2 cellular contexts compared by ENCODE assay signal in genomic region chr6:43172127-43173007, GRCh38.
TF ChIP-seq lines count a peak whose summit lies in the region.

No MANE protein-coding gene starts in this region.

TF ChIP-seq in HEK293, 187 proteins besides CTCF, POLR2A, EP300 and RAD21 (continued from another document and continues in another):
- TF ChIP-seq ZNF266 (tag by site-specific recombination; IDR thresholded peaks at IDR 0.05; ENCODE audit: low read depth) (no peak), ZNF202 (tag by site-specific recombination; IDR thresholded peaks at IDR 0.05; ENCODE audit: borderline replicate concordance) (no peak), SALL2 (tag by site-specific recombination; IDR thresholded peaks at IDR 0.05; ENCODE audit: borderline replicate concordance) (no peak), ZNF624 (tag by site-specific recombination; IDR thresholded peaks at IDR 0.05) (no peak), IKZF3 (tag by site-specific recombination; IDR thresholded peaks at IDR 0.05) (peak; percentile 59), ZNF426 (tag by site-specific recombination; IDR thresholded peaks at IDR 0.05) (no peak), ZNF214 (tag by site-specific recombination; IDR thresholded peaks at IDR 0.05; ENCODE audit: borderline replicate concordance) (no peak), TRIM28 (IDR thresholded peaks at IDR 0.05; ENCODE audit: borderline replicate concordance, low read length) (no peak), ZEB2 (tag by site-specific recombination; IDR thresholded peaks at IDR 0.05) (peak; percentile 91), ZNF785 (tag by site-specific recombination; IDR thresholded peaks at IDR 0.05) (no peak), ZNF23 (tag by site-specific recombination; IDR thresholded peaks at IDR 0.05; ENCODE audit: borderline replicate concordance) (no peak), ZNF670 (tag by site-specific recombination; IDR thresholded peaks at IDR 0.05; ENCODE audit: low read depth) (no peak), ZFP41 (tag by site-specific recombination; IDR thresholded peaks at IDR 0.05; ENCODE audit: borderline replicate concordance) (no peak), ZNF777 (tag by site-specific recombination; IDR thresholded peaks at IDR 0.05; ENCODE audit: borderline replicate concordance) (no peak), OSR2 (tag by site-specific recombination; IDR thresholded peaks at IDR 0.05) (no peak), ZNF223 (tag by site-specific recombination; IDR thresholded peaks at IDR 0.05) (no peak), ZNF692 (tag by site-specific recombination; IDR thresholded peaks at IDR 0.05) (peak; percentile 48; the same call in 1 of the 2 replicates), ZBTB7A (tag by site-specific recombination; IDR thresholded peaks at IDR 0.05; ENCODE audit: low read depth) (0 out of 2 replicates have a peak, but pooled peaks have one; percentile 13), ZNF146 (tag by site-specific recombination; IDR thresholded peaks at IDR 0.05) (no peak), ZNF514 (tag by site-specific recombination; IDR thresholded peaks at IDR 0.05) (no peak), ZNF707 (tag by site-specific recombination; IDR thresholded peaks at IDR 0.05) (no peak), ZBTB1 (tag by site-specific recombination; IDR thresholded peaks at IDR 0.05) (no peak), SP3 (tag by site-specific recombination; IDR thresholded peaks at IDR 0.05) (peak; percentile 75), ZBTB21 (tag by site-specific recombination; IDR thresholded peaks at IDR 0.05) (no peak), ZNF645 (tag by site-specific recombination; IDR thresholded peaks at IDR 0.05) (no peak)
- TF ChIP-seq, protein P1, sequence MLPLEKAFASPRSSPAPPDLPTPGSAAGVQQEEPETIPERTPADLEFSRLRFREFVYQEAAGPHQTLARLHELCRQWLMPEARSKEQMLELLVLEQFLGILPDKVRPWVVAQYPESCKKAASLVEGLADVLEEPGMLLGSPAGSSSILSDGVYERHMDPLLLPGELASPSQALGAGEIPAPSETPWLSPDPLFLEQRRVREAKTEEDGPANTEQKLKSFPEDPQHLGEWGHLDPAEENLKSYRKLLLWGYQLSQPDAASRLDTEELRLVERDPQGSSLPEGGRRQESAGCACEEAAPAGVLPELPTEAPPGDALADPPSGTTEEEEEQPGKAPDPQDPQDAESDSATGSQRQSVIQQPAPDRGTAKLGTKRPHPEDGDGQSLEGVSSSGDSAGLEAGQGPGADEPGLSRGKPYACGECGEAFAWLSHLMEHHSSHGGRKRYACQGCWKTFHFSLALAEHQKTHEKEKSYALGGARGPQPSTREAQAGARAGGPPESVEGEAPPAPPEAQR (tag by site-specific recombination; IDR thresholded peaks at IDR 0.05): no peak
- TF ChIP-seq, protein P2, sequence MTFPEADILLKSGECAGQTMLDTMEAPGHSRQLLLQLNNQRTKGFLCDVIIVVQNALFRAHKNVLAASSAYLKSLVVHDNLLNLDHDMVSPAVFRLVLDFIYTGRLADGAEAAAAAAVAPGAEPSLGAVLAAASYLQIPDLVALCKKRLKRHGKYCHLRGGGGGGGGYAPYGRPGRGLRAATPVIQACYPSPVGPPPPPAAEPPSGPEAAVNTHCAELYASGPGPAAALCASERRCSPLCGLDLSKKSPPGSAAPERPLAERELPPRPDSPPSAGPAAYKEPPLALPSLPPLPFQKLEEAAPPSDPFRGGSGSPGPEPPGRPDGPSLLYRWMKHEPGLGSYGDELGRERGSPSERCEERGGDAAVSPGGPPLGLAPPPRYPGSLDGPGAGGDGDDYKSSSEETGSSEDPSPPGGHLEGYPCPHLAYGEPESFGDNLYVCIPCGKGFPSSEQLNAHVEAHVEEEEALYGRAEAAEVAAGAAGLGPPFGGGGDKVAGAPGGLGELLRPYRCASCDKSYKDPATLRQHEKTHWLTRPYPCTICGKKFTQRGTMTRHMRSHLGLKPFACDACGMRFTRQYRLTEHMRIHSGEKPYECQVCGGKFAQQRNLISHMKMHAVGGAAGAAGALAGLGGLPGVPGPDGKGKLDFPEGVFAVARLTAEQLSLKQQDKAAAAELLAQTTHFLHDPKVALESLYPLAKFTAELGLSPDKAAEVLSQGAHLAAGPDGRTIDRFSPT (tag by site-specific recombination; IDR thresholded peaks at IDR 0.05): peak; percentile 54
- TF ChIP-seq, protein P3, sequence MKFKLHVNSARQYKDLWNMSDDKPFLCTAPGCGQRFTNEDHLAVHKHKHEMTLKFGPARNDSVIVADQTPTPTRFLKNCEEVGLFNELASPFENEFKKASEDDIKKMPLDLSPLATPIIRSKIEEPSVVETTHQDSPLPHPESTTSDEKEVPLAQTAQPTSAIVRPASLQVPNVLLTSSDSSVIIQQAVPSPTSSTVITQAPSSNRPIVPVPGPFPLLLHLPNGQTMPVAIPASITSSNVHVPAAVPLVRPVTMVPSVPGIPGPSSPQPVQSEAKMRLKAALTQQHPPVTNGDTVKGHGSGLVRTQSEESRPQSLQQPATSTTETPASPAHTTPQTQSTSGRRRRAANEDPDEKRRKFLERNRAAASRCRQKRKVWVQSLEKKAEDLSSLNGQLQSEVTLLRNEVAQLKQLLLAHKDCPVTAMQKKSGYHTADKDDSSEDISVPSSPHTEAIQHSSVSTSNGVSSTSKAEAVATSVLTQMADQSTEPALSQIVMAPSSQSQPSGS (tag by site-specific recombination; IDR thresholded peaks at IDR 0.05; ENCODE audit: low read depth): no peak

TF ChIP-seq in SK-N-SH treated with all-trans-retinoic acid at 6 μM for 48 hours, 23 proteins besides CTCF, POLR2A, EP300 and RAD21 (continued from another document):
- no peak for TF ChIP-seq ZFP3 (CRISPR knock-in tag; IDR thresholded peaks at IDR 0.05)
TF ChIP-seq in SK-N-SH treated with all-trans-retinoic acid at 6 μM for 48 hours: peak in this region for 0.
